ENCODE assay signal across 1 cellular context in the genomic region with DNA sequence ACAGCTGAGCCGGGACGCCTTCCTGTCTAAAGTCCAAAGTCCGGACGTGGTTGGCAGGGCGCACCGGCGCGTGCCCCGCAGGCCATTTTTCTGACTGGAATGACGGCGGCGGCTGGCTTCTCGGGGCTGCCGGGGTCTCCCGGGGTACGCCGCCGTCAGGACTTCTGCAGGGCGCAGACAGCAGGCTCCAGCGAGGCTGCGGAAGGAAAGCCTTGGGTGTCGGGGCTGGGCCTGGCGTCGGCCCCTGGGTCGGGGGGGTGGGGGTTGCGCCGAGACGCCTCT.
TF ChIP-seq lines count a peak whose summit lies in the region.

No MANE protein-coding gene starts in this region.

TF ChIP-seq in HepG2, 621 proteins besides CTCF, POLR2A, EP300 and RAD21 (continued from another document and continues in another):
- 0 out of 2 replicates have a peak, but pooled peaks have one; percentile 75 for TF ChIP-seq RNF2 (conservative IDR thresholded peaks at IDR 0.05; ENCODE audit: low read depth)
- TF ChIP-seq, protein P1, sequence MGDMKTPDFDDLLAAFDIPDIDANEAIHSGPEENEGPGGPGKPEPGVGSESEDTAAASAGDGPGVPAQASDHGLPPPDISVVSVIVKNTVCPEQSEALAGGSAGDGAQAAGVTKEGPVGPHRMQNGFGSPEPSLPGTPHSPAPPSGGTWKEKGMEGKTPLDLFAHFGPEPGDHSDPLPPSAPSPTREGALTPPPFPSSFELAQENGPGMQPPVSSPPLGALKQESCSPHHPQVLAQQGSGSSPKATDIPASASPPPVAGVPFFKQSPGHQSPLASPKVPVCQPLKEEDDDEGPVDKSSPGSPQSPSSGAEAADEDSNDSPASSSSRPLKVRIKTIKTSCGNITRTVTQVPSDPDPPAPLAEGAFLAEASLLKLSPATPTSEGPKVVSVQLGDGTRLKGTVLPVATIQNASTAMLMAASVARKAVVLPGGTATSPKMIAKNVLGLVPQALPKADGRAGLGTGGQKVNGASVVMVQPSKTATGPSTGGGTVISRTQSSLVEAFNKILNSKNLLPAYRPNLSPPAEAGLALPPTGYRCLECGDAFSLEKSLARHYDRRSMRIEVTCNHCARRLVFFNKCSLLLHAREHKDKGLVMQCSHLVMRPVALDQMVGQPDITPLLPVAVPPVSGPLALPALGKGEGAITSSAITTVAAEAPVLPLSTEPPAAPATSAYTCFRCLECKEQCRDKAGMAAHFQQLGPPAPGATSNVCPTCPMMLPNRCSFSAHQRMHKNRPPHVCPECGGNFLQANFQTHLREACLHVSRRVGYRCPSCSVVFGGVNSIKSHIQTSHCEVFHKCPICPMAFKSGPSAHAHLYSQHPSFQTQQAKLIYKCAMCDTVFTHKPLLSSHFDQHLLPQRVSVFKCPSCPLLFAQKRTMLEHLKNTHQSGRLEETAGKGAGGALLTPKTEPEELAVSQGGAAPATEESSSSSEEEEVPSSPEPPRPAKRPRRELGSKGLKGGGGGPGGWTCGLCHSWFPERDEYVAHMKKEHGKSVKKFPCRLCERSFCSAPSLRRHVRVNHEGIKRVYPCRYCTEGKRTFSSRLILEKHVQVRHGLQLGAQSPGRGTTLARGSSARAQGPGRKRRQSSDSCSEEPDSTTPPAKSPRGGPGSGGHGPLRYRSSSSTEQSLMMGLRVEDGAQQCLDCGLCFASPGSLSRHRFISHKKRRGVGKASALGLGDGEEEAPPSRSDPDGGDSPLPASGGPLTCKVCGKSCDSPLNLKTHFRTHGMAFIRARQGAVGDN (CRISPR knock-in tag; IDR thresholded peaks at IDR 0.05): peak; percentile 95; the same call in 1 of the 2 replicates
- no peak for TF ChIP-seq TMF1 (CRISPR knock-in tag; IDR thresholded peaks at IDR 0.05; ENCODE audit: low read depth)
- no peak for TF ChIP-seq JUNB (CRISPR knock-in tag; IDR thresholded peaks at IDR 0.05; ENCODE audit: borderline replicate concordance)
- 0 out of 2 replicates have a peak, but pooled peaks have one; percentile 27 for TF ChIP-seq ZNF10 (CRISPR knock-in tag; IDR thresholded peaks at IDR 0.05; ENCODE audit: borderline replicate concordance, low read depth)
- no peak for TF ChIP-seq SP1 (IDR thresholded peaks at IDR 0.05)
- peak; percentile 54; the same call in 1 of the 2 replicates for TF ChIP-seq SP1 (CRISPR knock-in tag; IDR thresholded peaks at IDR 0.05)
- TF ChIP-seq, protein P2, sequence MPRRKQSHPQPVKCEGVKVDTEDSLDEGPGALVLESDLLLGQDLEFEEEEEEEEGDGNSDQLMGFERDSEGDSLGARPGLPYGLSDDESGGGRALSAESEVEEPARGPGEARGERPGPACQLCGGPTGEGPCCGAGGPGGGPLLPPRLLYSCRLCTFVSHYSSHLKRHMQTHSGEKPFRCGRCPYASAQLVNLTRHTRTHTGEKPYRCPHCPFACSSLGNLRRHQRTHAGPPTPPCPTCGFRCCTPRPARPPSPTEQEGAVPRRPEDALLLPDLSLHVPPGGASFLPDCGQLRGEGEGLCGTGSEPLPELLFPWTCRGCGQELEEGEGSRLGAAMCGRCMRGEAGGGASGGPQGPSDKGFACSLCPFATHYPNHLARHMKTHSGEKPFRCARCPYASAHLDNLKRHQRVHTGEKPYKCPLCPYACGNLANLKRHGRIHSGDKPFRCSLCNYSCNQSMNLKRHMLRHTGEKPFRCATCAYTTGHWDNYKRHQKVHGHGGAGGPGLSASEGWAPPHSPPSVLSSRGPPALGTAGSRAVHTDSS (CRISPR knock-in tag; conservative IDR thresholded peaks at IDR 0.05): no peak; the same call in 1 of the 2 replicates
- TF ChIP-seq, protein P3, sequence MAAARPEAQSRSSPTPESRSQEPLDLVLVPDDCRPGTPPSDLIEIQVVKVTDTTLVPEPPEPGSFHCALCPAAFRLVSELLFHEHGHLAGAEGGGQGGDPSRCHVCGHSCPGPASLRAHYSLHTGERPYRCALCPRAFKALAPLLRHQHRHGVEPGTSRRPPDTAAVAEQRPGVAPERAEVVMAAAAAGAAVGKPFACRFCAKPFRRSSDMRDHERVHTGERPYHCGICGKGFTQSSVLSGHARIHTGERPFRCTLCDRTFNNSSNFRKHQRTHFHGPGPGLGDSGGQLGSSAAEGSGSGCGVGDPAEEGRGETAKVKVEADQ (CRISPR knock-in tag; IDR thresholded peaks at IDR 0.05; ENCODE audit: borderline replicate concordance): 0 out of 2 replicates have a peak, but pooled peaks have one; percentile 79
- TF ChIP-seq, protein P4, sequence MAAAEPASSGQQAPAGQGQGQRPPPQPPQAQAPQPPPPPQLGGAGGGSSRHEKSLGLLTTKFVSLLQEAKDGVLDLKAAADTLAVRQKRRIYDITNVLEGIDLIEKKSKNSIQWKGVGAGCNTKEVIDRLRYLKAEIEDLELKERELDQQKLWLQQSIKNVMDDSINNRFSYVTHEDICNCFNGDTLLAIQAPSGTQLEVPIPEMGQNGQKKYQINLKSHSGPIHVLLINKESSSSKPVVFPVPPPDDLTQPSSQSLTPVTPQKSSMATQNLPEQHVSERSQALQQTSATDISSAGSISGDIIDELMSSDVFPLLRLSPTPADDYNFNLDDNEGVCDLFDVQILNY (CRISPR knock-in tag; conservative IDR thresholded peaks at IDR 0.05): no peak
- peak; percentile 70; the same call in 1 of the 2 replicates for TF ChIP-seq ZNF484 (CRISPR knock-in tag; IDR thresholded peaks at IDR 0.05; ENCODE audit: borderline replicate concordance, low read depth)
- TF ChIP-seq KDM4B (CRISPR knock-in tag; IDR thresholded peaks at IDR 0.05): peak; percentile 95
- peak; percentile 83 for TF ChIP-seq ZNF792 (CRISPR knock-in tag; IDR thresholded peaks at IDR 0.05)
- TF ChIP-seq, protein P5, sequence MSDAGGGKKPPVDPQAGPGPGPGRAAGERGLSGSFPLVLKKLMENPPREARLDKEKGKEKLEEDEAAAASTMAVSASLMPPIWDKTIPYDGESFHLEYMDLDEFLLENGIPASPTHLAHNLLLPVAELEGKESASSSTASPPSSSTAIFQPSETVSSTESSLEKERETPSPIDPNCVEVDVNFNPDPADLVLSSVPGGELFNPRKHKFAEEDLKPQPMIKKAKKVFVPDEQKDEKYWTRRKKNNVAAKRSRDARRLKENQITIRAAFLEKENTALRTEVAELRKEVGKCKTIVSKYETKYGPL (CRISPR knock-in tag; IDR thresholded peaks at IDR 0.05): peak; percentile 82; the same call in 1 of the 2 replicates
- peak; percentile 91 for TF ChIP-seq ZNF614 (CRISPR knock-in tag; IDR thresholded peaks at IDR 0.05; ENCODE audit: borderline replicate concordance)
- TF ChIP-seq BORCS8-MEF2B (CRISPR knock-in tag; IDR thresholded peaks at IDR 0.05): peak; percentile 91
- TF ChIP-seq, protein P6, sequence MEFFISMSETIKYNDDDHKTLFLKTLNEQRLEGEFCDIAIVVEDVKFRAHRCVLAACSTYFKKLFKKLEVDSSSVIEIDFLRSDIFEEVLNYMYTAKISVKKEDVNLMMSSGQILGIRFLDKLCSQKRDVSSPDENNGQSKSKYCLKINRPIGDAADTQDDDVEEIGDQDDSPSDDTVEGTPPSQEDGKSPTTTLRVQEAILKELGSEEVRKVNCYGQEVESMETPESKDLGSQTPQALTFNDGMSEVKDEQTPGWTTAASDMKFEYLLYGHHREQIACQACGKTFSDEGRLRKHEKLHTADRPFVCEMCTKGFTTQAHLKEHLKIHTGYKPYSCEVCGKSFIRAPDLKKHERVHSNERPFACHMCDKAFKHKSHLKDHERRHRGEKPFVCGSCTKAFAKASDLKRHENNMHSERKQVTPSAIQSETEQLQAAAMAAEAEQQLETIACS (CRISPR knock-in tag; IDR thresholded peaks at IDR 0.05): no peak; the same call in 1 of the 2 replicates
- TF ChIP-seq MAFG (CRISPR knock-in tag; IDR thresholded peaks at IDR 0.05): 0 out of 2 replicates have a peak, but pooled peaks have one; percentile 53
- TF ChIP-seq SRSF1 (optimal IDR thresholded peaks at IDR 0.05; ENCODE audit: low read depth, low read length): no peak
- TF ChIP-seq PTBP1 (IDR thresholded peaks at IDR 0.05; ENCODE audit: low read depth, low read length, poor library complexity, severe bottlenecking): no peak
- TF ChIP-seq ZNF772 (CRISPR knock-in tag; IDR thresholded peaks at IDR 0.05): peak; percentile 92; the same call in 1 of the 2 replicates
- peak; percentile 92 for TF ChIP-seq ZFAT (CRISPR knock-in tag; conservative IDR thresholded peaks at IDR 0.05)
- TF ChIP-seq, protein P7, sequence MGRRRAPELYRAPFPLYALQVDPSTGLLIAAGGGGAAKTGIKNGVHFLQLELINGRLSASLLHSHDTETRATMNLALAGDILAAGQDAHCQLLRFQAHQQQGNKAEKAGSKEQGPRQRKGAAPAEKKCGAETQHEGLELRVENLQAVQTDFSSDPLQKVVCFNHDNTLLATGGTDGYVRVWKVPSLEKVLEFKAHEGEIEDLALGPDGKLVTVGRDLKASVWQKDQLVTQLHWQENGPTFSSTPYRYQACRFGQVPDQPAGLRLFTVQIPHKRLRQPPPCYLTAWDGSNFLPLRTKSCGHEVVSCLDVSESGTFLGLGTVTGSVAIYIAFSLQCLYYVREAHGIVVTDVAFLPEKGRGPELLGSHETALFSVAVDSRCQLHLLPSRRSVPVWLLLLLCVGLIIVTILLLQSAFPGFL (CRISPR knock-in tag; IDR thresholded peaks at IDR 0.05): no peak; the same call in 1 of the 2 replicates
- peak; percentile 95; the same call in 1 of the 2 replicates for TF ChIP-seq MXD4 (CRISPR knock-in tag; IDR thresholded peaks at IDR 0.05)
- peak; percentile 88; the same call in 1 of the 2 replicates for TF ChIP-seq ZNF761 (CRISPR knock-in tag; conservative IDR thresholded peaks at IDR 0.05)
- no peak for TF ChIP-seq SOX13 (IDR thresholded peaks at IDR 0.05)
- TF ChIP-seq SOX13 (CRISPR knock-in tag; conservative IDR thresholded peaks at IDR 0.05 in 1 of 2, IDR thresholded peaks at IDR 0.05 in 1 of 2): peak; percentile 76 to 85; a peak in 2 of 4 replicates
- TF ChIP-seq SNRNP70 (IDR thresholded peaks at IDR 0.05; ENCODE audit: low read depth, low read length): no peak
- TF ChIP-seq, protein P8, sequence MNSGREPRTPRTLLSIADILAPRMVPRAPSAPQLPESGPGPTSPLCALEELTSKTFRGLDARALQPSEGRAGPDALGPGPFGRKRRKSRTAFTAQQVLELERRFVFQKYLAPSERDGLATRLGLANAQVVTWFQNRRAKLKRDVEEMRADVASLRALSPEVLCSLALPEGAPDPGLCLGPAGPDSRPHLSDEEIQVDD (CRISPR knock-in tag; IDR thresholded peaks at IDR 0.05; ENCODE audit: borderline replicate concordance): peak; percentile 97
- no peak for TF ChIP-seq NBN (conservative IDR thresholded peaks at IDR 0.05)
- peak; percentile 71; the same call in 1 of the 2 replicates for TF ChIP-seq ZNF598 (CRISPR knock-in tag; IDR thresholded peaks at IDR 0.05; ENCODE audit: borderline replicate concordance)
- 0 out of 2 replicates have a peak, but pooled peaks have one; percentile 95 for TF ChIP-seq ZNF766 (CRISPR knock-in tag; IDR thresholded peaks at IDR 0.05; ENCODE audit: borderline replicate concordance)
- TF ChIP-seq, protein P9, sequence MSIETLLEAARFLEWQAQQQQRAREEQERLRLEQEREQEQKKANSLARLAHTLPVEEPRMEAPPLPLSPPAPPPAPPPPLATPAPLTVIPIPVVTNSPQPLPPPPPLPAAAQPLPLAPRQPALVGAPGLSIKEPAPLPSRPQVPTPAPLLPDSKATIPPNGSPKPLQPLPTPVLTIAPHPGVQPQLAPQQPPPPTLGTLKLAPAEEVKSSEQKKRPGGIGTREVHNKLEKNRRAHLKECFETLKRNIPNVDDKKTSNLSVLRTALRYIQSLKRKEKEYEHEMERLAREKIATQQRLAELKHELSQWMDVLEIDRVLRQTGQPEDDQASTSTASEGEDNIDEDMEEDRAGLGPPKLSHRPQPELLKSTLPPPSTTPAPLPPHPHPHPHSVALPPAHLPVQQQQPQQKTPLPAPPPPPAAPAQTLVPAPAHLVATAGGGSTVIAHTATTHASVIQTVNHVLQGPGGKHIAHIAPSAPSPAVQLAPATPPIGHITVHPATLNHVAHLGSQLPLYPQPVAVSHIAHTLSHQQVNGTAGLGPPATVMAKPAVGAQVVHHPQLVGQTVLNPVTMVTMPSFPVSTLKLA (IDR thresholded peaks at IDR 0.05): peak; percentile 52
- TF ChIP-seq KLF12 (CRISPR knock-in tag; IDR thresholded peaks at IDR 0.05; ENCODE audit: borderline replicate concordance): peak; percentile 83; the same call in 1 of the 2 replicates
- TF ChIP-seq, protein P10, sequence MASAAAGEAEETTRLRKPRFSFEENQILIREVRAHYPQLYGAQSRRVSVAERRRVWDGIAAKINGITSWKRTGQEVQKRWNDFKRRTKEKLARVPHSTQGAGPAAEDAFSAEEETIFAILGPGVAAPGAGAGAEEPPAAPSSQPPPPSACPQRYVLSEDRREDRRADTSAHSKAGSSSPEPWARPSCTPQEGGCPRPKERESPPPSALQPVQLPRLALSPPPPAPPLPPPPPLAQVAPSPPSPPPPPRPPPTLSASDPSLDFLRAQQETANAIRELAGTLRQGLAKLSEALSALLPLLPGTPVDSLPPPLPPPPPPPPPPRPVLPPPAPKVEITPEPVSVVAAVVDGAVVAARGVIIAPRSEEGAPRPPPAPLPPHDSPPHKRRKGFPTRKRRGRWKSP (CRISPR knock-in tag; IDR thresholded peaks at IDR 0.05): peak; percentile 98
- no peak for TF ChIP-seq ZNF619 (CRISPR knock-in tag; IDR thresholded peaks at IDR 0.05)
- TF ChIP-seq ZNF720 (CRISPR knock-in tag; IDR thresholded peaks at IDR 0.05): 0 out of 2 replicates have a peak, but pooled peaks have one; percentile 45
- no peak for TF ChIP-seq FOXK1 (CRISPR knock-in tag; IDR thresholded peaks at IDR 0.05; ENCODE audit: borderline replicate concordance, low read depth)
- TF ChIP-seq, protein P11, sequence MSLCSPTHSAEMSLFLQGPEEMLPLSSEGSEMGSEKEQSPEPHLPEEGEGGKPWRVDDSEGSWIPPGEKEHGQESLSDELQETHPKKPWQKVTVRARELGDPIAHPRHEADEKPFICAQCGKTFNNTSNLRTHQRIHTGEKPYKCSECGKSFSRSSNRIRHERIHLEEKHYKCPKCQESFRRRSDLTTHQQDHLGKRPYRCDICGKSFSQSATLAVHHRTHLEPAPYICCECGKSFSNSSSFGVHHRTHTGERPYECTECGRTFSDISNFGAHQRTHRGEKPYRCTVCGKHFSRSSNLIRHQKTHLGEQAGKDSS (CRISPR knock-in tag; IDR thresholded peaks at IDR 0.05; ENCODE audit: borderline replicate concordance, low read depth): peak; percentile 44; the same call in 1 of the 2 replicates
- TF ChIP-seq ZNF775 (CRISPR knock-in tag; IDR thresholded peaks at IDR 0.05; ENCODE audit: borderline replicate concordance): no peak
- TF ChIP-seq ZSCAN22 (CRISPR knock-in tag; IDR thresholded peaks at IDR 0.05): no peak; the same call in 1 of the 2 replicates
- peak; percentile 99; the same call in 1 of the 2 replicates for TF ChIP-seq ZNF556 (CRISPR knock-in tag; IDR thresholded peaks at IDR 0.05; ENCODE audit: borderline replicate concordance)
- TF ChIP-seq, protein P12, sequence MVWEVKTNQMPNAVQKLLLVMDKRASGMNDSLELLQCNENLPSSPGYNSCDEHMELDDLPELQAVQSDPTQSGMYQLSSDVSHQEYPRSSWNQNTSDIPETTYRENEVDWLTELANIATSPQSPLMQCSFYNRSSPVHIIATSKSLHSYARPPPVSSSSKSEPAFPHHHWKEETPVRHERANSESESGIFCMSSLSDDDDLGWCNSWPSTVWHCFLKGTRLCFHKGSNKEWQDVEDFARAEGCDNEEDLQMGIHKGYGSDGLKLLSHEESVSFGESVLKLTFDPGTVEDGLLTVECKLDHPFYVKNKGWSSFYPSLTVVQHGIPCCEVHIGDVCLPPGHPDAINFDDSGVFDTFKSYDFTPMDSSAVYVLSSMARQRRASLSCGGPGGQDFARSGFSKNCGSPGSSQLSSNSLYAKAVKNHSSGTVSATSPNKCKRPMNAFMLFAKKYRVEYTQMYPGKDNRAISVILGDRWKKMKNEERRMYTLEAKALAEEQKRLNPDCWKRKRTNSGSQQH (CRISPR knock-in tag; IDR thresholded peaks at IDR 0.05; ENCODE audit: low read depth): peak; percentile 92; the same call in 1 of the 2 replicates
- TF ChIP-seq ZNF841 (CRISPR knock-in tag; IDR thresholded peaks at IDR 0.05; ENCODE audit: borderline replicate concordance): peak; percentile 77; the same call in 1 of the 2 replicates
- TF ChIP-seq ZBTB1 (CRISPR knock-in tag; IDR thresholded peaks at IDR 0.05; ENCODE audit: borderline replicate concordance): no peak
- TF ChIP-seq RARG (CRISPR knock-in tag; IDR thresholded peaks at IDR 0.05; ENCODE audit: low read depth): no peak
